23 cellular contexts compared by ENCODE assay signal in the genomic region with DNA sequence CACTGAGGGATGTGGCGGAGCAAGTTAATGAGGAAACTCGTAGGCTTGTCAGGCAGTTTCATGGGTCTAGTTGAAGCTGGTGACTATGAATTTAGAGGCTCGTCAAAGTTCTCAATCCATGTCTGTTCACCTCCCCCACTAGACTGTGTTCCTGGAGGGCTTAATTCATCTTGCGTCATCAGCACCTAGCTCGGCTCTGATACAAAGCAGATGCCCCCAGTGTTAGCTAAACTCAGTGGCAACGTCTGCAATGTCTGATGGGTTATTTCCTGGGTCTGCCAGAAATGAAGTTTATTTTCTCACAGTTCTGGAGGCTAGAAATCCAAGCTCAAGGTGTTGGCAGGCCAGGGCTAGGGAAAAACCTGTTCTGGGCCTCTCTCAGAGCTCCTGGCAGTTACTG.
A peak's percentile ranks its signal among the peaks of the same experiment; 100 is the strongest.
DNase-seq lines count a peak whose midpoint lies in the region; ATAC-seq and TF ChIP-seq lines count a peak whose summit lies in the region.
"Had no signal": no experiment of that assay in that cellular context is flagged by ENCODE, and none has a peak within 500 bp of the region (broad histone marks: within the 10 kb centered on the region; RNA-seq: fewer than 3 reads in every experiment).

No MANE protein-coding gene starts in this region.

- CTCF ChIA-PET in T-cell (lab: Charles Lee), result no interaction called here

- H3K4me3 ChIP-seq in RWPE2 (ENCODE audit: severe bottlenecking) (no peak overlapping the region), left ventricle myocardium inferior (no peak overlapping the region), mucosa of descending colon (no peak overlapping the region)
- H3K4me3 ChIP-seq: K562, lung, MG63 had no signal

- DNase-seq in RWPE2 (ENCODE audit: low spot score) (no peak), left ventricle myocardium inferior (no peak), mucosa of descending colon (no peak), T-cell (no peak), pons (ENCODE audit: low spot score) (no peak), NCI-H1694 (lab: John Stamatoyannopoulos, UW) (no peak)
- DNase-seq: activated CD4-positive, alpha-beta T cell treated with anti-CD3 and anti-CD28 coated beads, Interleukin-2, amount 50 U/mL, for 4 hours; activated CD4-positive, CD25-positive, alpha-beta regulatory T cell; activated naive CD4-positive, alpha-beta T cell treated with Interleukin-2 at 50 U/mL for 16 hours; Calu3; MG63; NCI-H1105 treated with DMSO at 0.1 percent for 48 hours; NCI-H2081 treated with DMSO at 0.1 percent for 48 hours; NCI-H446; NCI-H774; stimulated activated CD4-positive, alpha-beta T cell treated with anti-CD3 and anti-CD28 coated beads, Interleukin-4, amount 100 ng/mL, for 24 hours; substantia nigra had no signal

- H3K27ac ChIP-seq in RWPE2 (ENCODE audit: poor library complexity, severe bottlenecking), result peak overlapping the region; percentile 15
- peak overlapping the region; percentile 36 for H3K27ac ChIP-seq in adipose tissue (ENCODE audit: low read depth, low read length)
- peak overlapping the region; percentile 4 for H3K27ac ChIP-seq in left ventricle myocardium inferior (replicated peaks)
- H3K27ac ChIP-seq: C4-2B had no signal

- intact Hi-C loops in left ventricle myocardium inferior (cut with micrococcal nuclease) (no loop called here), mucosa of descending colon (cut with DNase I, micrococcal nuclease) (loop anchor here in 1 of 2 donors (5.0 kb wide), 1 partner anchor 142 kb away; a partner anchor contains a TSS)

- H3K27me3 ChIP-seq in RWPE2 (ENCODE audit: insufficient read depth, poor library complexity, severe bottlenecking) (no peaks in the 10 kb centered on the region), left ventricle myocardium inferior (ENCODE audit: low read depth) (no peaks in the 10 kb centered on the region)
- H3K27me3 ChIP-seq: MG63 had no signal

- H3K9me3 ChIP-seq in RWPE2 (ENCODE audit: severe bottlenecking), result no peaks in the 10 kb centered on the region
- no peaks in the 10 kb centered on the region for H3K9me3 ChIP-seq in left ventricle myocardium inferior (replicated peaks)
- H3K9me3 ChIP-seq in mucosa of descending colon, result no peaks in the 10 kb centered on the region

- ATAC-seq in RWPE2 (ENCODE audit: low read depth), result no peak
- peak; percentile 10 for ATAC-seq in mucosa of descending colon
- ATAC-seq in T-cell (replicated peaks in 1 of 4), result no peak
- ATAC-seq: K562; sciatic nerve; stimulated activated effector memory CD8-positive, alpha-beta T cell treated with anti-CD3 and anti-CD28 coated beads, Interleukin-12 subunit alpha, Interleukin-12 subunit beta, amount 100 ng/mL, for 72 hours had no signal

- peaks cover 2 to 7% (median 6%) of the 10 kb centered on the region in 3 donors for H3K9me3 Mint-ChIP-seq in T-cell

- no peaks in the 10 kb centered on the region for H3K27me3 Mint-ChIP-seq in T-cell

- no peaks in the 10 kb centered on the region for H3K4me1 Mint-ChIP-seq in T-cell
- H3K4me1 Mint-ChIP-seq: stimulated activated effector memory CD8-positive, alpha-beta T cell treated with anti-CD3 and anti-CD28 coated beads, Interleukin-12 subunit alpha, Interleukin-12 subunit beta, amount 100 ng/mL, for 72 hours had no signal

- H3K4me3 Mint-ChIP-seq in T-cell, result no peak overlapping the region
- H3K4me3 Mint-ChIP-seq: stimulated activated effector memory CD8-positive, alpha-beta T cell treated with anti-CD3 and anti-CD28 coated beads, Interleukin-12 subunit alpha, Interleukin-12 subunit beta, amount 100 ng/mL, for 72 hours had no signal

- no peak overlapping the region for H3K27ac Mint-ChIP-seq in T-cell
- H3K27ac Mint-ChIP-seq: stimulated activated effector memory CD8-positive, alpha-beta T cell treated with anti-CD3 and anti-CD28 coated beads, Interleukin-12 subunit alpha, Interleukin-12 subunit beta, amount 100 ng/mL, for 72 hours had no signal

- WGBS in adipose tissue, 3 donors, result 27 to 51% (median 44%) methylated on average over 6 of the region's 6 CpGs

- POLR2A ChIA-PET in T-cell (lab: Charles Lee), result interaction anchor here in 1 of 2 donors (0.6 kb wide), 1 partner anchor 14 kb away, joined by 3 read pairs; no protein-coding TSS in a partner anchor

- no peak for TF ChIP-seq CTCF in RWPE2 (IDR thresholded peaks at IDR 0.05; ENCODE audit: poor library complexity, severe bottlenecking)
- TF ChIP-seq CTCF in left ventricle myocardium inferior (IDR thresholded peaks at IDR 0.05; ENCODE audit: borderline replicate concordance), result no peak
- no peak for TF ChIP-seq CTCF in mucosa of descending colon (IDR thresholded peaks at IDR 0.05)

- H3K4me1 ChIP-seq in RWPE2 (ENCODE audit: insufficient read depth, poor library complexity, severe bottlenecking), result peaks cover 7% of the 10 kb centered on the region
- peaks cover 13% of the 10 kb centered on the region for H3K4me1 ChIP-seq in left ventricle myocardium inferior
- H3K4me1 ChIP-seq in mucosa of descending colon (ENCODE audit: low read depth), result no peaks in the 10 kb centered on the region

- H3K36me3 ChIP-seq in RWPE2 (ENCODE audit: low read depth) (0 out of 2 replicates have a peak, but pooled peaks cover 3% of the 10 kb centered on the region), left ventricle myocardium inferior (no peaks in the 10 kb centered on the region), mucosa of descending colon (ENCODE audit: low read depth) (no peaks in the 10 kb centered on the region)

- H3K36me3 Mint-ChIP-seq in T-cell, result no peaks in the 10 kb centered on the region
- H3K36me3 Mint-ChIP-seq: stimulated activated effector memory CD8-positive, alpha-beta T cell treated with anti-CD3 and anti-CD28 coated beads, Interleukin-12 subunit alpha, Interleukin-12 subunit beta, amount 100 ng/mL, for 72 hours had no signal
